24 cellular contexts compared by ENCODE assay signal in genomic region chr12:66199141-66199540, GRCh38.
"Had no signal": no experiment of that assay in that cellular context is flagged by ENCODE, and none has a peak within 500 bp of the region (broad histone marks: within the 10 kb centered on the region; RNA-seq: fewer than 3 reads in every experiment).

No MANE protein-coding gene starts in this region.

- H3K4me1 Mint-ChIP-seq: nephron progenitor cell, neural progenitor cell had no signal

- H3K4me3 Mint-ChIP-seq: naive B cell; natural killer cell; nephron progenitor cell; neural progenitor cell; stimulated activated effector memory CD8-positive, alpha-beta T cell treated with anti-CD3 and anti-CD28 coated beads, Interleukin-12 subunit alpha, Interleukin-12 subunit beta, amount 100 ng/mL, for 72 hours; stimulated activated naive CD8-positive, alpha-beta T cell treated with anti-CD3 and anti-CD28 coated beads, Interleukin-15, Interleukin-2, amounts not matched to agents 100 ng/mL and 50 ng/mL, for 24 hours; type B pancreatic cell had no signal

- H3K4me3 ChIP-seq: heart right ventricle, hepatocyte, left lung, lower lobe of right lung, neural progenitor cell, psoas muscle, sigmoid colon, spleen, tibial nerve, uterus had no signal

- H3K36me3 Mint-ChIP-seq: naive B cell; natural killer cell; neural progenitor cell; stimulated activated effector memory CD8-positive, alpha-beta T cell treated with anti-CD3 and anti-CD28 coated beads, Interleukin-12 subunit alpha, Interleukin-12 subunit beta, amount 100 ng/mL, for 72 hours; type B pancreatic cell had no signal

- H3K9me3 Mint-ChIP-seq: natural killer cell; stimulated activated effector memory CD8-positive, alpha-beta T cell treated with anti-CD3 and anti-CD28 coated beads, Interleukin-12 subunit alpha, Interleukin-12 subunit beta, amount 100 ng/mL, for 72 hours; type B pancreatic cell had no signal

- FAIRE-seq: small intestine had no signal

- H3K4me2 ChIP-seq: hepatocyte, neural progenitor cell had no signal

- H3K27me3 ChIP-seq: heart right ventricle, hepatocyte, left lung, neural progenitor cell, sigmoid colon, spleen, tibial nerve, uterus had no signal

- DNase-seq: heart right ventricle; islet precursor cell; left lung; lower lobe of right lung; mammary epithelial cell; mesenchymal stem cell; naive B cell; natural killer cell; nephron progenitor cell; psoas muscle; sigmoid colon; small intestine; spleen; stimulated activated CD4-positive, alpha-beta T cell treated with anti-CD3 and anti-CD28 coated beads, Interleukin-4, amount 100 ng/mL, for 24 hours; stimulated activated naive CD4-positive, alpha-beta T cell; substantia nigra; uterus had no signal

- H3K27ac ChIP-seq: hepatocyte, lower lobe of right lung, neural progenitor cell, parathyroid adenoma, psoas muscle, sigmoid colon, tibial nerve, uterus had no signal

- H2AFZ ChIP-seq: hepatocyte, neural progenitor cell, parathyroid adenoma had no signal

- H3K4me1 ChIP-seq: neural progenitor cell, parathyroid adenoma, psoas muscle, uterus had no signal

- H3K27me3 Mint-ChIP-seq: naive B cell had no signal

- H3K27ac Mint-ChIP-seq: natural killer cell; nephron progenitor cell; neural progenitor cell; stimulated activated effector memory CD8-positive, alpha-beta T cell treated with anti-CD3 and anti-CD28 coated beads, Interleukin-12 subunit alpha, Interleukin-12 subunit beta, amount 100 ng/mL, for 72 hours; stimulated activated naive CD8-positive, alpha-beta T cell treated with anti-CD3 and anti-CD28 coated beads, Interleukin-15, Interleukin-2, amounts not matched to agents 100 ng/mL and 50 ng/mL, for 24 hours; type B pancreatic cell had no signal

- H3K9ac ChIP-seq: neural progenitor cell, parathyroid adenoma had no signal

- ATAC-seq: left lung; lower lobe of right lung; natural killer cell; psoas muscle; stimulated activated effector memory CD8-positive, alpha-beta T cell treated with anti-CD3 and anti-CD28 coated beads, Interleukin-12 subunit alpha, Interleukin-12 subunit beta, amount 100 ng/mL, for 72 hours had no signal

- H3K9me3 ChIP-seq: left lung, lower lobe of right lung, uterus had no signal

- H3K36me3 ChIP-seq: heart right ventricle, neural progenitor cell, sigmoid colon, uterus had no signal

- H3K79me2 ChIP-seq: hepatocyte, parathyroid adenoma had no signal
